ENCODE assay signal across 1 cellular context in the genomic region with DNA sequence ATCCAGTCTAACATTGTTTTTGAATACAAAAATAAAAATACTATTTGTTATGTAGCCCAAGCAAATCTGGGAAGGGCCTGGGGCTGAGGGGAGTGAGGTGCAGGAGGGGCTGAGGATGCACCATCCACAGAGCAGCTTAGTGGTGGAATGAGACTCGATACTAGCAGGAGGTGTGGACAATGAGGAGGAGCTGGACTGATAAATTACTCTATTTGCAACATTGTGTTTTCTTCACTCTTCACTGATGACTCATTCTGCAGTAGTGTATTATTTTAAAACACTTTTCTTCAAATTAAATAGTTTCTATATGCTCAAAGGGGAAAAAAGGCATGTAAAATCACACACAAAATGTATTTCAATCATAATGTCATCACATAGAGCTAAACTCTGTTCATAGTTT.
TF ChIP-seq lines count a peak whose summit lies in the region.

No MANE protein-coding gene starts in this region.

TF ChIP-seq in IMR-90, 13 proteins besides CTCF, POLR2A, EP300 and RAD21 (continued from another document):
- no peak for TF ChIP-seq ELK1 (IDR thresholded peaks at IDR 0.05; ENCODE audit: borderline replicate concordance, low read depth, low read length)
- TF ChIP-seq CHD1 (IDR thresholded peaks at IDR 0.05; ENCODE audit: low read depth, low read length): no peak
